ENCODE assay signal across 8 cellular contexts in the genomic region with DNA sequence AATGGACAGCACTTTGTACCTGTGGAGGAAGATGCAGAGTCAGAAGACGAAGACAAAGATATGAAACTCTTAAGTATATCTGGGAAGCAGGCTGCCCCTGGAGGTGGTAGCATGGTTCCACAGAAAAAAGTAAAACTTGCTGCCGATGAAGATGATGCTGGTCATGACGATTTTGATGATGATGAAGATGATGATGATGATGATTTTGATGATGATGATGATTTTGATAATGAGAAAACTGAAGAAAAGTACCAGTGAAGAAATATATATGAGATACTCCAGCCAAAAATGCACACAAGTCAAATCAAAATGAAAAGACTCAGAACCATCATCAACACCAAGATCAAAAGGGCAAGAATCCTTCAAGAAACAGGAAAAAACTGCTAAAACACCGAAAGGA.
"Had no signal": no experiment of that assay in that cellular context is flagged by ENCODE, and none has a peak within 500 bp of the region (broad histone marks: within the 10 kb centered on the region; RNA-seq: fewer than 3 reads in every experiment).

No MANE protein-coding gene starts in this region.

- H3K4me3 ChIP-seq: GM12878 had no signal

- DNase-seq: GDM1, GF-D8 had no signal

- FAIRE-seq: G401.6, GM12878, GM12891, GM12892, GM18507, GM19239 had no signal

- ATAC-seq: GM12878 had no signal
